17 cellular contexts compared by ENCODE assay signal in the genomic region with DNA sequence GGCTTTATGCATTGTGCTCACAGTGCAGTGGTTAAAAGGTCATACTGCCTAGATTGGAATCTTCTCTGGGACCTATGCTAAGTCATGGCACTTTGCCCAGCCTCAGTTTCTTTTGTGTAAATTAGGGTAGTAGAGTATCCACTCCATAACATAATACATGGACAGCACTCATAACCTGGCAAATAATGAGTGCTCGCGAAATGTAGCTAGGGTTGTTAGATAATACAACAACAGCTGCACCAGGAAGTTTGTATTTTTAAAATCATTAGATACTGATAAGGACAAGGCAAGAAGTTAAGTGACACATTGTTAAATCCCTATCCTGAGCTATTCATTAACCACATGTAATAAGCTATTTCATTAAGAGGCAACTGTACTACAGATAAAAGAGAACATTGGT. TPM values are rescaled to one million over a fixed set of nuclear protein-coding genes. Genes with fewer than 3 reads are reported as not detected.
"Had no signal": no experiment of that assay in that cellular context is flagged by ENCODE, and none has a peak within 500 bp of the region (broad histone marks: within the 10 kb centered on the region; RNA-seq: fewer than 3 reads in every experiment).

No MANE protein-coding gene starts in this region.

- H3K9me3 Mint-ChIP-seq: activated CD4-positive, alpha-beta memory T cell treated with anti-CD3 and anti-CD28 coated beads, Interleukin-2, amount 10 ng/mL, durations not matched to agents 7 days and 5 days had no signal

- H3K27ac Mint-ChIP-seq: activated CD4-positive, alpha-beta memory T cell treated with anti-CD3 and anti-CD28 coated beads, Interleukin-2, amount 10 ng/mL, durations not matched to agents 7 days and 5 days; activated CD4-positive, alpha-beta T cell treated with anti-CD3 and anti-CD28 coated beads for 36 hours; activated naive CD8-positive, alpha-beta T cell treated with anti-CD3 and anti-CD28 coated beads, Interleukin-2, amount 10 ng/mL, durations not matched to agents 7 days and 5 days; activated T-cell treated with anti-CD3 and anti-CD28 coated beads, Interleukin-2, amount 50 U/mL, for 72 hours; immature natural killer cell; memory B cell had no signal

- H3K4me1 ChIP-seq: right atrium auricular region, uterus had no signal

- H3K4me2 ChIP-seq: smooth muscle cell had no signal

- H3K27me3 ChIP-seq: cardiac muscle cell, right atrium auricular region, thyroid gland, uterus had no signal

- H3K36me3 ChIP-seq: cardiac muscle cell, right atrium auricular region, thyroid gland, uterus, WERI-Rb-1 had no signal

- H3K27ac ChIP-seq: cardiac muscle cell, right atrium auricular region, uterus, WERI-Rb-1 had no signal

- H3K4me1 Mint-ChIP-seq: activated CD4-positive, alpha-beta memory T cell treated with anti-CD3 and anti-CD28 coated beads, Interleukin-2, amount 10 ng/mL, durations not matched to agents 7 days and 5 days; activated CD4-positive, alpha-beta T cell treated with anti-CD3 and anti-CD28 coated beads for 36 hours; activated naive CD8-positive, alpha-beta T cell treated with anti-CD3 and anti-CD28 coated beads, Interleukin-2, amount 10 ng/mL, durations not matched to agents 7 days and 5 days; immature natural killer cell; memory B cell; neural crest cell had no signal

- ATAC-seq: activated CD4-positive, alpha-beta T cell treated with anti-CD3 and anti-CD28 coated beads for 36 hours; activated T-cell treated with anti-CD3 and anti-CD28 coated beads, Interleukin-2, amount 50 U/mL, for 72 hours; esophagus mucosa; left cardiac atrium had no signal

- H3K36me3 Mint-ChIP-seq: activated naive CD8-positive, alpha-beta T cell treated with anti-CD3 and anti-CD28 coated beads, Interleukin-2, amount 10 ng/mL, durations not matched to agents 7 days and 5 days; immature natural killer cell; memory B cell had no signal

- H3K4me3 ChIP-seq: cardiac muscle cell, right atrium auricular region, smooth muscle cell, thyroid gland, uterus had no signal

- DNase-seq: activated CD4-positive, alpha-beta memory T cell treated with anti-CD3 and anti-CD28 coated beads, Interleukin-2, amount 10 ng/mL, durations not matched to agents 7 days and 5 days; activated CD4-positive, alpha-beta T cell treated with anti-CD3 and anti-CD28 coated beads for 36 hours; activated gamma-delta T cell treated with Interleukin-2 at 50 U/mL for 16 hours; activated naive CD8-positive, alpha-beta T cell treated with anti-CD3 and anti-CD28 coated beads, Interleukin-2, amount 10 ng/mL, durations not matched to agents 7 days and 5 days; activated T-cell treated with anti-CD3 and anti-CD28 coated beads, Interleukin-2, amount 50 U/mL, for 72 hours; aorta; immature natural killer cell; left cardiac atrium; thyroid gland; uterus; WERI-Rb-1 had no signal

- H3K9me3 ChIP-seq: right atrium auricular region, thyroid gland had no signal

- H3K4me3 Mint-ChIP-seq: activated CD4-positive, alpha-beta memory T cell treated with anti-CD3 and anti-CD28 coated beads, Interleukin-2, amount 10 ng/mL, durations not matched to agents 7 days and 5 days; activated CD4-positive, alpha-beta T cell treated with anti-CD3 and anti-CD28 coated beads for 36 hours; activated naive CD8-positive, alpha-beta T cell treated with anti-CD3 and anti-CD28 coated beads, Interleukin-2, amount 10 ng/mL, durations not matched to agents 7 days and 5 days; activated T-cell treated with anti-CD3 and anti-CD28 coated beads, Interleukin-2, amount 50 U/mL, for 72 hours; immature natural killer cell; memory B cell; neural crest cell had no signal

RNA-seq across cellular contexts. Expression of a gene that starts 13.8 kb away (rescaled TPM):
- total RNA-seq: activated CD4-positive, alpha-beta memory T cell treated with anti-CD3 and anti-CD28 coated beads, Interleukin-2, amount 10 ng/mL, durations not matched to agents 7 days and 5 days; activated naive CD8-positive, alpha-beta T cell treated with anti-CD3 and anti-CD28 coated beads, Interleukin-2, amount 10 ng/mL, durations not matched to agents 7 days and 5 days; activated T-cell treated with anti-CD3 and anti-CD28 coated beads, Interleukin-2, amount 50 U/mL, for 72 hours had no signal
- polyA plus RNA-seq: cardiac muscle cell, immature natural killer cell had no signal
